ENCODE assay signal across 1 cellular context in genomic region chr1:193059282-193060225, GRCh38.
TF ChIP-seq lines count a peak whose summit lies in the region.

TSS of gene RO60 (plus strand) at chr1:193059612. CDS start at chr1:193069055, 9,443 bp downstream.
TSS of gene UCHL5 (minus strand) at chr1:193059360. CDS start at chr1:193059260, 100 bp downstream.

TF ChIP-seq in HEK293, 187 proteins besides CTCF, POLR2A, EP300 and RAD21 (continued from another document and continues in another):
- peak; percentile 84; the same call in 1 of the 2 replicates for TF ChIP-seq KLF17 (tag by site-specific recombination; IDR thresholded peaks at IDR 0.05)
- peak; percentile 92 for TF ChIP-seq SP7 (tag by site-specific recombination; IDR thresholded peaks at IDR 0.05)
- TF ChIP-seq YY1 (tag by site-specific recombination; IDR thresholded peaks at IDR 0.05), result peak; percentile 26; the same call in 1 of the 2 replicates
- TF ChIP-seq ZIC2 (tag by site-specific recombination; IDR thresholded peaks at IDR 0.05), result peak; percentile 91
- TF ChIP-seq EGR2 (tag by site-specific recombination; IDR thresholded peaks at IDR 0.05; ENCODE audit: low read depth), result peak; percentile 90
- TF ChIP-seq SCRT2 (tag by site-specific recombination; IDR thresholded peaks at IDR 0.05), result peak; percentile 87
- 0 out of 2 replicates have a peak, but pooled peaks have one; percentile 44 for TF ChIP-seq ZNF184 (tag by site-specific recombination; IDR thresholded peaks at IDR 0.05)
- peak; percentile 35 for TF ChIP-seq ZNF366 (tag by site-specific recombination; conservative IDR thresholded peaks at IDR 0.05)
- TF ChIP-seq ZSCAN18 (tag by site-specific recombination; IDR thresholded peaks at IDR 0.05), result 0 out of 2 replicates have a peak, but pooled peaks have one; percentile 26
- TF ChIP-seq ZNF10 (tag by site-specific recombination; IDR thresholded peaks at IDR 0.05), result peak; percentile 77; the same call in 1 of the 2 replicates
- peak; percentile 82; the same call in 1 of the 2 replicates for TF ChIP-seq TSHZ1 (tag by site-specific recombination; IDR thresholded peaks at IDR 0.05; ENCODE audit: borderline replicate concordance)
- no peak for TF ChIP-seq ZNF747 (tag by site-specific recombination; IDR thresholded peaks at IDR 0.05)
- TF ChIP-seq ZNF174 (tag by site-specific recombination; IDR thresholded peaks at IDR 0.05), result no peak
- TF ChIP-seq ZNF776 (tag by site-specific recombination; IDR thresholded peaks at IDR 0.05; ENCODE audit: borderline replicate concordance), result no peak
- TF ChIP-seq ZFP37 (tag by site-specific recombination; IDR thresholded peaks at IDR 0.05), result peak; percentile 72
- TF ChIP-seq KLF16 (tag by site-specific recombination; IDR thresholded peaks at IDR 0.05), result peak; percentile 88
- peak; percentile 63 for TF ChIP-seq PRDM4 (tag by site-specific recombination; IDR thresholded peaks at IDR 0.05)
- TF ChIP-seq ZBTB21 (tag by site-specific recombination; IDR thresholded peaks at IDR 0.05), result peak; percentile 68
- no peak for TF ChIP-seq ZNF488 (tag by site-specific recombination; IDR thresholded peaks at IDR 0.05)
- no peak for TF ChIP-seq ZNF404 (tag by site-specific recombination; IDR thresholded peaks at IDR 0.05)
- no peak for TF ChIP-seq MEIS1 (CRISPR knock-in tag; IDR thresholded peaks at IDR 0.05; ENCODE audit: borderline replicate concordance)
- TF ChIP-seq ZNF610 (tag by site-specific recombination; IDR thresholded peaks at IDR 0.05; ENCODE audit: borderline replicate concordance), result peak; percentile 79
- peak; percentile 91 for TF ChIP-seq PRDM10 (tag by site-specific recombination; IDR thresholded peaks at IDR 0.05)
- peak; percentile 85; the same call in 1 of the 2 replicates for TF ChIP-seq INSM2 (tag by site-specific recombination; IDR thresholded peaks at IDR 0.05)
- TF ChIP-seq ATF2 (tag by site-specific recombination; IDR thresholded peaks at IDR 0.05; ENCODE audit: low read depth), result peak; percentile 90
- no peak for TF ChIP-seq ZNF645 (tag by site-specific recombination; IDR thresholded peaks at IDR 0.05)
- TF ChIP-seq ZNF580 (tag by site-specific recombination; IDR thresholded peaks at IDR 0.05), result 0 out of 2 replicates have a peak, but pooled peaks have one; percentile 49
- TF ChIP-seq YY2 (tag by site-specific recombination; IDR thresholded peaks at IDR 0.05), result peak; percentile 21; the same call in 1 of the 2 replicates
- TF ChIP-seq ZNF311 (tag by site-specific recombination; IDR thresholded peaks at IDR 0.05; ENCODE audit: borderline replicate concordance), result no peak
- TF ChIP-seq HOXA7 (CRISPR knock-in tag; IDR thresholded peaks at IDR 0.05; ENCODE audit: borderline replicate concordance), result no peak
- 0 out of 2 replicates have a peak, but pooled peaks have one; percentile 75 for TF ChIP-seq MZF1 (tag by site-specific recombination; IDR thresholded peaks at IDR 0.05; ENCODE audit: borderline replicate concordance)
- no peak for TF ChIP-seq ZNF560 (tag by site-specific recombination; IDR thresholded peaks at IDR 0.05; ENCODE audit: borderline replicate concordance)
- no peak for TF ChIP-seq ZNF112 (tag by site-specific recombination; IDR thresholded peaks at IDR 0.05)
- peak; percentile 46; the same call in 1 of the 2 replicates for TF ChIP-seq GFI1B (tag by site-specific recombination; IDR thresholded peaks at IDR 0.05)
- TF ChIP-seq ZNF704 (tag by site-specific recombination; IDR thresholded peaks at IDR 0.05), result no peak
- TF ChIP-seq ZNF830 (tag by site-specific recombination; IDR thresholded peaks at IDR 0.05; ENCODE audit: low read depth), result no peak
- no peak for TF ChIP-seq ZNF16 (tag by site-specific recombination; IDR thresholded peaks at IDR 0.05; ENCODE audit: low read depth)
- TF ChIP-seq SP3 (tag by site-specific recombination; IDR thresholded peaks at IDR 0.05), result peak; percentile 93
- peak; percentile 74 for TF ChIP-seq ZNF600 (tag by site-specific recombination; IDR thresholded peaks at IDR 0.05)
- peak; percentile 94; the same call in 1 of the 2 replicates for TF ChIP-seq ZNF423 (tag by site-specific recombination; IDR thresholded peaks at IDR 0.05)
- TF ChIP-seq ZNF416 (tag by site-specific recombination; IDR thresholded peaks at IDR 0.05), result no peak
